19 cellular contexts compared by ENCODE assay signal in genomic region chr15:26178821-26179220, GRCh38.
A peak's percentile ranks its signal among the peaks of the same experiment; 100 is the strongest.
DNase-seq lines count a peak whose midpoint lies in the region; ATAC-seq and TF ChIP-seq lines count a peak whose summit lies in the region.
"Had no signal": no experiment of that assay in that cellular context is flagged by ENCODE, and none has a peak within 500 bp of the region (broad histone marks: within the 10 kb centered on the region; RNA-seq: fewer than 3 reads in every experiment).

No MANE protein-coding gene starts in this region.

- H3K36me3 Mint-ChIP-seq in glutamatergic neuron (ENCODE audit: unreplicated experiment): no peaks in the 10 kb centered on the region
- no peaks in the 10 kb centered on the region for H3K36me3 Mint-ChIP-seq in activated CD8-positive, alpha-beta T cell treated with anti-CD3 and anti-CD28 coated beads for 36 hours (ENCODE audit: low read depth)
- no peaks in the 10 kb centered on the region for H3K36me3 Mint-ChIP-seq in activated CD4-positive, alpha-beta memory T cell treated with anti-CD3 and anti-CD28 coated beads for 36 hours

- no peaks in the 10 kb centered on the region for H3K27me3 Mint-ChIP-seq in glutamatergic neuron (ENCODE audit: unreplicated experiment)
- no peaks in the 10 kb centered on the region for H3K27me3 Mint-ChIP-seq in activated CD8-positive, alpha-beta T cell treated with anti-CD3 and anti-CD28 coated beads for 36 hours
- no peaks in the 10 kb centered on the region for H3K27me3 Mint-ChIP-seq in activated CD4-positive, alpha-beta memory T cell treated with anti-CD3 and anti-CD28 coated beads for 36 hours

- peak overlapping the region; percentile 59 for H3K27ac ChIP-seq in angular gyrus (ENCODE audit: low read depth, low read length)
- peak overlapping the region; percentile 44 for H3K27ac ChIP-seq in temporal lobe (ENCODE audit: low read depth, low read length)
- H3K27ac ChIP-seq: C4-2B, HL-60, Peyer's patch had no signal

- H3K27ac Mint-ChIP-seq in glutamatergic neuron (ENCODE audit: unreplicated experiment): no peak overlapping the region
- H3K27ac Mint-ChIP-seq in activated CD8-positive, alpha-beta T cell treated with anti-CD3 and anti-CD28 coated beads for 36 hours: no peak overlapping the region
- H3K27ac Mint-ChIP-seq in activated CD4-positive, alpha-beta memory T cell treated with anti-CD3 and anti-CD28 coated beads for 36 hours: no peak overlapping the region

- peaks cover 2% of the 10 kb centered on the region for H3K9me3 Mint-ChIP-seq in glutamatergic neuron (ENCODE audit: unreplicated experiment)
- no peaks in the 10 kb centered on the region for H3K9me3 Mint-ChIP-seq in activated CD8-positive, alpha-beta T cell treated with anti-CD3 and anti-CD28 coated beads for 36 hours
- no peaks in the 10 kb centered on the region for H3K9me3 Mint-ChIP-seq in activated CD4-positive, alpha-beta memory T cell treated with anti-CD3 and anti-CD28 coated beads for 36 hours

- peak overlapping the region; percentile 28 for H3K4me3 Mint-ChIP-seq in glutamatergic neuron (ENCODE audit: unreplicated experiment)
- H3K4me3 Mint-ChIP-seq in activated CD8-positive, alpha-beta T cell treated with anti-CD3 and anti-CD28 coated beads for 36 hours: no peak overlapping the region
- no peak overlapping the region for H3K4me3 Mint-ChIP-seq in activated CD4-positive, alpha-beta memory T cell treated with anti-CD3 and anti-CD28 coated beads for 36 hours

- CTCF ChIA-PET in activated CD8-positive, alpha-beta T cell treated with anti-CD3 and anti-CD28 coated beads for 36 hours (lab: Charles Lee): no interaction called here
- CTCF ChIA-PET in activated CD4-positive, alpha-beta memory T cell treated with anti-CD3 and anti-CD28 coated beads for 36 hours (lab: Charles Lee): no interaction called here

- H3K4me1 Mint-ChIP-seq in glutamatergic neuron (ENCODE audit: low read depth, unreplicated experiment): peaks cover 7% of the 10 kb centered on the region
- no peaks in the 10 kb centered on the region for H3K4me1 Mint-ChIP-seq in activated CD8-positive, alpha-beta T cell treated with anti-CD3 and anti-CD28 coated beads for 36 hours (ENCODE audit: low read depth)
- no peaks in the 10 kb centered on the region for H3K4me1 Mint-ChIP-seq in activated CD4-positive, alpha-beta memory T cell treated with anti-CD3 and anti-CD28 coated beads for 36 hours (ENCODE audit: low read depth)

- DNase-seq in NCI-H1092 treated with DMSO at 0.1 percent for 48 hours (lab: John Stamatoyannopoulos, UW): peak; percentile 84
- DNase-seq in glutamatergic neuron: no peak
- DNase-seq in activated CD8-positive, alpha-beta T cell treated with anti-CD3 and anti-CD28 coated beads for 36 hours: no peak
- DNase-seq in islet precursor cell: no peak
- DNase-seq in activated CD4-positive, alpha-beta memory T cell treated with anti-CD3 and anti-CD28 coated beads for 36 hours: no peak
- DNase-seq: DMS79; H7; IMR-90; Karpas-422; NCI-H146; NCI-H226; NCI-H524; NK-92 treated with Interleukin-12 subunit alpha and Interleukin-12 subunit beta, amount 100 ng/mL, for 24 hours; Peyer's patch; SW 1271 had no signal

- no peak for ATAC-seq in activated CD8-positive, alpha-beta T cell treated with anti-CD3 and anti-CD28 coated beads for 36 hours

- POLR2A ChIA-PET in activated CD8-positive, alpha-beta T cell treated with anti-CD3 and anti-CD28 coated beads for 36 hours (lab: Charles Lee): no interaction called here
- POLR2A ChIA-PET in activated CD4-positive, alpha-beta memory T cell treated with anti-CD3 and anti-CD28 coated beads for 36 hours (lab: Charles Lee): no interaction called here

- no peak for TF ChIP-seq CTCF in glutamatergic neuron (IDR thresholded peaks at IDR 0.05; ENCODE audit: partially characterized antibody, unreplicated experiment)
- no peak for TF ChIP-seq CTCF in activated CD8-positive, alpha-beta T cell treated with anti-CD3 and anti-CD28 coated beads for 36 hours (IDR thresholded peaks at IDR 0.05)

- intact Hi-C loops in activated CD8-positive, alpha-beta T cell treated with anti-CD3 and anti-CD28 coated beads for 36 hours (cut with micrococcal nuclease): no loop called here
- intact Hi-C loops in activated CD4-positive, alpha-beta memory T cell treated with anti-CD3 and anti-CD28 coated beads for 36 hours (cut with micrococcal nuclease): no loop called here
